18 cellular contexts compared by ENCODE assay signal in genomic region chr14:56299306-56299984, GRCh38.
A peak's percentile ranks its signal among the peaks of the same experiment; 100 is the strongest.
DNase-seq lines count a peak whose midpoint lies in the region; ATAC-seq and TF ChIP-seq lines count a peak whose summit lies in the region.
"Had no signal": no experiment of that assay in that cellular context is flagged by ENCODE, and none has a peak within 500 bp of the region (broad histone marks: within the 10 kb centered on the region; RNA-seq: fewer than 3 reads in every experiment).

No MANE protein-coding gene starts in this region.

- H3F3A ChIP-seq in smooth muscle cell (ENCODE audit: low read depth) = no peaks in the 10 kb centered on the region

- H3K27ac Mint-ChIP-seq in H9 (no peak overlapping the region; a peak in 1 of 7 replicates), chondrocyte (ENCODE audit: unreplicated experiment) (no peak overlapping the region)

- no peaks in the 10 kb centered on the region for H3K79me2 ChIP-seq in H9 (ENCODE audit: insufficient read depth, low read length)
- H3K79me2 ChIP-seq in smooth muscle cell (ENCODE audit: low read depth) = no peaks in the 10 kb centered on the region

- no peaks in the 10 kb centered on the region for H3K36me3 ChIP-seq in smooth muscle cell (ENCODE audit: low read depth)
- H3K36me3 ChIP-seq: SJSA1 had no signal

- H4K20me1 ChIP-seq in H9 (ENCODE audit: control insufficient read depth, insufficient read depth, insufficient read length) (no peaks in the 10 kb centered on the region), smooth muscle cell (ENCODE audit: low read depth) (no peaks in the 10 kb centered on the region)

- H3K27ac ChIP-seq in H9 (ENCODE audit: insufficient read length, low read depth, low read length) (no peak overlapping the region), smooth muscle cell (ENCODE audit: low read depth) (no peak overlapping the region)
- H3K27ac ChIP-seq: HL-60, PC-9 had no signal

- no peak overlapping the region for H2BK120ac ChIP-seq in H9 (ENCODE audit: low read depth, low read length, poor library complexity, severe bottlenecking)

- no peak overlapping the region for H3K14ac ChIP-seq in H9 (ENCODE audit: insufficient read depth, low read length)

- H3K27me3 ChIP-seq in H9 (ENCODE audit: insufficient read depth, low read length) = no peaks in the 10 kb centered on the region
- no peaks in the 10 kb centered on the region for H3K27me3 ChIP-seq in smooth muscle cell (ENCODE audit: low read depth)
- H3K27me3 ChIP-seq: SJSA1 had no signal

- H3K79me1 ChIP-seq in H9 (ENCODE audit: insufficient read depth, low read depth, low read length, poor library complexity, severe bottlenecking) = no peaks in the 10 kb centered on the region

- DNase-seq in H9 = no peak
- DNase-seq in chondrocyte (ENCODE audit: low spot score) = no peak
- DNase-seq in iris pigment epithelial cell (ENCODE audit: low read depth) = peak; percentile 28
- no peak for DNase-seq in smooth muscle cell (lab: John Stamatoyannopoulos, UW; ENCODE audit: unreplicated experiment)
- DNase-seq in activated gamma-delta T cell treated with Interleukin-2 at 50 U/mL for 16 hours = no peak
- no peak for DNase-seq in T-helper 2 cell
- no peak for DNase-seq in HPDE6-E6E7 (ENCODE audit: extremely low spot score)
- DNase-seq: Caco-2, HCEC 1CT, NCI-H1436, NCI-H2029, NCI-H2171, NCI-H446 treated with DMSO at 0.1 percent for 48 hours, NCI-H774, PC-9 had no signal

- ATAC-seq in HG03280 (IDR thresholded peaks at IDR 0.05; ENCODE audit: unreplicated experiment) = no peak

- TF ChIP-seq CTCF in H9 (conservative IDR thresholded peaks at IDR 0.05) (peak; percentile 42; the same call in 2 of the 3 replicates), chondrocyte (IDR thresholded peaks at IDR 0.05) (peak; percentile 27), smooth muscle cell (IDR thresholded peaks at IDR 0.05; ENCODE audit: borderline replicate concordance, insufficient read depth, poor library complexity, severe bottlenecking) (no peak)

- no peak overlapping the region for H3T11ph ChIP-seq in H9 (ENCODE audit: low read length)

- no peak overlapping the region for H3K9ac ChIP-seq in H9 (ENCODE audit: extremely low read depth, insufficient read length, low read length)
- H3K9ac ChIP-seq in smooth muscle cell (ENCODE audit: low read depth) = no peak overlapping the region

- no peaks in the 10 kb centered on the region for H3K27me3 Mint-ChIP-seq in H9 (ENCODE audit: low read depth)
- H3K27me3 Mint-ChIP-seq in chondrocyte (ENCODE audit: low read depth) = no peaks in the 10 kb centered on the region

- no peak overlapping the region for H4K91ac ChIP-seq in H9 (ENCODE audit: insufficient read length, low read depth, low read length)

- no peak overlapping the region for H2AFZ ChIP-seq in H9 (ENCODE audit: low read length)
- no peak overlapping the region for H2AFZ ChIP-seq in smooth muscle cell (ENCODE audit: low read depth)
- H2AFZ ChIP-seq: PC-9 had no signal

- no peaks in the 10 kb centered on the region for H3K9me3 Mint-ChIP-seq in H9
- no peaks in the 10 kb centered on the region for H3K9me3 Mint-ChIP-seq in chondrocyte (ENCODE audit: low read depth)

- H3K23me2 ChIP-seq in H9 (ENCODE audit: insufficient read length, low read depth, low read length, poor library complexity, severe bottlenecking) = no peaks in the 10 kb centered on the region

- H3K23ac ChIP-seq in H9 (ENCODE audit: insufficient read length, low read depth, low read length) = no peak overlapping the region

- no peak overlapping the region for H2BK5ac ChIP-seq in H9 (ENCODE audit: insufficient read length, low read length)

- WGBS in H9 (ENCODE audit: extremely low coverage, insufficient read length, low lambda C conversion rate) = no CpG with 5 or more reads among the region's 9 CpGs
- 95% methylated on average over 9 of the region's 9 CpGs for WGBS in smooth muscle cell (ENCODE audit: low lambda C conversion rate)

- no peak overlapping the region for H2BK15ac ChIP-seq in H9 (ENCODE audit: low read depth, low read length)

- H3K9me3 ChIP-seq in H9 (ENCODE audit: control insufficient read depth, low read depth, low read length) (no peaks in the 10 kb centered on the region), smooth muscle cell (replicated peaks; ENCODE audit: low read depth) (no peaks in the 10 kb centered on the region)
- H3K9me3 ChIP-seq: Caco-2, SJSA1 had no signal

- no peak overlapping the region for H2AK5ac ChIP-seq in H9 (ENCODE audit: insufficient read length, low read length)

- no peak overlapping the region for H3K18ac ChIP-seq in H9 (ENCODE audit: insufficient read length, low read depth, low read length)

- H3K4me1 ChIP-seq in H9 (ENCODE audit: insufficient read depth, low read length) (no peaks in the 10 kb centered on the region), smooth muscle cell (ENCODE audit: low read depth) (no peaks in the 10 kb centered on the region)
- H3K4me1 ChIP-seq: Caco-2 had no signal

- no peak overlapping the region for H2BK12ac ChIP-seq in H9 (ENCODE audit: insufficient read length, low read depth, low read length)

- H3K4me3 Mint-ChIP-seq in H9 = no peak overlapping the region
- no peak overlapping the region for H3K4me3 Mint-ChIP-seq in chondrocyte (ENCODE audit: unreplicated experiment)

- no peak overlapping the region for H3K56ac ChIP-seq in H9 (ENCODE audit: insufficient read length, low read depth, low read length)

- H3K4me3 ChIP-seq in smooth muscle cell = no peak overlapping the region
- H3K4me3 ChIP-seq: PC-9, SJSA1 had no signal

- H4K8ac ChIP-seq in H9 (replicated peaks; ENCODE audit: insufficient read length, low read depth, low read length) = no peak overlapping the region

- H4K5ac ChIP-seq in H9 (ENCODE audit: insufficient read length, low read depth, low read length) = no peak overlapping the region

- H3K4me2 ChIP-seq in H9 (ENCODE audit: insufficient read depth, insufficient read length, low read length) = no peak overlapping the region
- peak overlapping the region; percentile 38 for H3K4me2 ChIP-seq in smooth muscle cell
- H3K4me2 ChIP-seq: PC-9 had no signal

- no peak overlapping the region for H2BK20ac ChIP-seq in H9 (ENCODE audit: low read depth, low read length, poor library complexity, severe bottlenecking)

- H3K36me3 Mint-ChIP-seq in H9 (ENCODE audit: insufficient read depth in 1 of 3, low read depth in 3 of 3) (peaks cover 0 to 4% (median 0%) of the 10 kb centered on the region in 3 experiments; a peak in 3 of 7 replicates), chondrocyte (ENCODE audit: low read depth) (no peaks in the 10 kb centered on the region)

- H3K4me1 Mint-ChIP-seq in H9 (0 out of 4 replicates have a peak, but pooled peaks cover 0 to 2% of the 10 kb centered on the region in 2 experiments), chondrocyte (ENCODE audit: low read depth) (peaks cover 16% of the 10 kb centered on the region)

- no peak overlapping the region for H3K4ac ChIP-seq in H9 (ENCODE audit: low read depth, low read length)
